In the genomic region with DNA sequence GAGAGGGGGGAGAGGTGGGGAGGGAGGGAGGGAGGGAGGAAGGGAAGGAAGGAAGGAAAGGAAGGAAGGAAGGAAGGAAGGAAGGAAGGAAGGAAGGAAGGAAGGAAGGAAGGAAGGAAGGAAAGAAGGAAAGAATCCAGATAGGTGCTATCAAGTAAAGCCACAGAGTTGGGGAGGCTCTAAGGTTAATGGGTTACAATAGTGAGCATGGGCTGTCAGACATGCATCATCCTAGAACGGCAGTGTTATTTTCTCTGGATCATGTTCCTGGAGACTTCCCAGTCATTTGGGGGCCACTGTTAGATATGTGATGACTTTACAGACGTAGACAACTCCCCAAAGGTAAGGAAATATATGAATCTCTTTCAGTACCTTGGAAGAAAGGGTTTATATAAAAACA, we compare ENCODE assay signal across 1 cellular context.
TF ChIP-seq lines count a peak whose summit lies in the region.

No MANE protein-coding gene starts in this region.

TF ChIP-seq in SK-N-SH treated with all-trans-retinoic acid at 6 μM for 48 hours, 23 proteins besides CTCF, POLR2A, EP300 and RAD21 (continued from another document):
- TF ChIP-seq SNAI2 (CRISPR knock-in tag; IDR thresholded peaks at IDR 0.05) (no peak), BACH2 (CRISPR knock-in tag; IDR thresholded peaks at IDR 0.05; ENCODE audit: borderline replicate concordance) (no peak), ZNF565 (CRISPR knock-in tag; conservative IDR thresholded peaks at IDR 0.05; ENCODE audit: low read depth) (no peak), ARNTL (CRISPR knock-in tag; IDR thresholded peaks at IDR 0.05; ENCODE audit: borderline replicate concordance, low read depth) (no peak)
- TF ChIP-seq, protein P1, sequence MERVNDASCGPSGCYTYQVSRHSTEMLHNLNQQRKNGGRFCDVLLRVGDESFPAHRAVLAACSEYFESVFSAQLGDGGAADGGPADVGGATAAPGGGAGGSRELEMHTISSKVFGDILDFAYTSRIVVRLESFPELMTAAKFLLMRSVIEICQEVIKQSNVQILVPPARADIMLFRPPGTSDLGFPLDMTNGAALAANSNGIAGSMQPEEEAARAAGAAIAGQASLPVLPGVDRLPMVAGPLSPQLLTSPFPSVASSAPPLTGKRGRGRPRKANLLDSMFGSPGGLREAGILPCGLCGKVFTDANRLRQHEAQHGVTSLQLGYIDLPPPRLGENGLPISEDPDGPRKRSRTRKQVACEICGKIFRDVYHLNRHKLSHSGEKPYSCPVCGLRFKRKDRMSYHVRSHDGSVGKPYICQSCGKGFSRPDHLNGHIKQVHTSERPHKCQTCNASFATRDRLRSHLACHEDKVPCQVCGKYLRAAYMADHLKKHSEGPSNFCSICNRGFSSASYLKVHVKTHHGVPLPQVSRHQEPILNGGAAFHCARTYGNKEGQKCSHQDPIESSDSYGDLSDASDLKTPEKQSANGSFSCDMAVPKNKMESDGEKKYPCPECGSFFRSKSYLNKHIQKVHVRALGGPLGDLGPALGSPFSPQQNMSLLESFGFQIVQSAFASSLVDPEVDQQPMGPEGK (CRISPR knock-in tag; IDR thresholded peaks at IDR 0.05; ENCODE audit: borderline replicate concordance) = no peak
